20 cellular contexts compared by ENCODE assay signal in genomic region chr7:101442426-101443070, GRCh38.
A peak's percentile ranks its signal among the peaks of the same experiment; 100 is the strongest.
DNase-seq lines count a peak whose midpoint lies in the region; TF ChIP-seq lines count a peak whose summit lies in the region.
"Had no signal": no experiment of that assay in that cellular context is flagged by ENCODE, and none has a peak within 500 bp of the region (broad histone marks: within the 10 kb centered on the region; RNA-seq: fewer than 3 reads in every experiment).

No MANE protein-coding gene starts in this region.

- WGBS in trophoblast cell (ENCODE audit: extremely low coverage, insufficient coverage, insufficient read length): 100% methylated on average over 1 of the region's 15 CpGs

- no peak for TF ChIP-seq POLR2A in vagina (IDR thresholded peaks at IDR 0.05)

- H3K79me2 ChIP-seq in trophoblast cell (ENCODE audit: control insufficient read depth, insufficient read depth, low read length, poor library complexity): peaks cover 1% of the 10 kb centered on the region

- peak overlapping the region; percentile 13 for H3K18ac ChIP-seq in trophoblast cell (ENCODE audit: low read length)

- H3K9me3 ChIP-seq in trophoblast cell (ENCODE audit: insufficient read depth, low read depth, low read length): no peaks in the 10 kb centered on the region
- no peaks in the 10 kb centered on the region for H3K9me3 ChIP-seq in vagina
- H3K9me3 ChIP-seq: heart right ventricle, prostate gland, spleen had no signal

- no peak overlapping the region for H3K14ac ChIP-seq in trophoblast cell (ENCODE audit: low read length)

- peak overlapping the region; percentile 85 for H4K91ac ChIP-seq in trophoblast cell (ENCODE audit: low read depth, low read length)

- TF ChIP-seq CTCF in epithelial cell of proximal tubule (conservative IDR thresholded peaks at IDR 0.05; ENCODE audit: low read depth, low read length): no peak
- no peak for TF ChIP-seq CTCF in vagina (IDR thresholded peaks at IDR 0.05)

- H3K27me3 ChIP-seq in trophoblast cell (ENCODE audit: insufficient read depth, low read length): no peaks in the 10 kb centered on the region
- no peaks in the 10 kb centered on the region for H3K27me3 ChIP-seq in vagina

- H3K79me1 ChIP-seq in trophoblast cell (ENCODE audit: low read length): peaks cover 16% of the 10 kb centered on the region

- no peak overlapping the region for H2AK5ac ChIP-seq in trophoblast cell (ENCODE audit: low read length)

- H2AFZ ChIP-seq in trophoblast cell (ENCODE audit: insufficient read depth, low read length, poor library complexity): no peak overlapping the region

- H3K23ac ChIP-seq in trophoblast cell (ENCODE audit: low read length): peak overlapping the region; percentile 100

- no peak overlapping the region for H3K27ac ChIP-seq in trophoblast cell (ENCODE audit: low read depth, low read length)
- H3K27ac ChIP-seq in vagina: no peak overlapping the region
- H3K27ac ChIP-seq: heart right ventricle, prostate gland, spleen had no signal

- H4K8ac ChIP-seq in trophoblast cell (ENCODE audit: low read depth, low read length): no peak overlapping the region

- peak overlapping the region; percentile 45 for H3K4me2 ChIP-seq in trophoblast cell (ENCODE audit: low read length)

- H3K36me3 ChIP-seq in trophoblast cell (ENCODE audit: control insufficient read depth in 1 of 2, insufficient read depth in 2 of 2, low read length in 2 of 2): peaks cover under 1 to 2% of the 10 kb centered on the region in 2 experiments
- H3K36me3 ChIP-seq in vagina: no peaks in the 10 kb centered on the region
- H3K36me3 ChIP-seq: heart right ventricle, prostate gland, spleen had no signal

- H2BK5ac ChIP-seq in trophoblast cell (ENCODE audit: low read depth, low read length, poor library complexity): no peak overlapping the region

- H2BK12ac ChIP-seq in trophoblast cell (ENCODE audit: low read length): no peak overlapping the region

- H4K12ac ChIP-seq in trophoblast cell (ENCODE audit: low read depth, low read length): no peak overlapping the region

- H3K4ac ChIP-seq in trophoblast cell (ENCODE audit: low read depth, low read length): no peak overlapping the region

- intact Hi-C loops in vagina (cut with DNase I): no loop called here

- no peak overlapping the region for H3K9ac ChIP-seq in trophoblast cell (ENCODE audit: low read length)

- H3K4me3 ChIP-seq in epithelial cell of proximal tubule (ENCODE audit: low read depth, low read length) (no peak overlapping the region), trophoblast cell (ENCODE audit: low read depth, low read length) (no peak overlapping the region), vagina (no peak overlapping the region)
- H3K4me3 ChIP-seq: heart right ventricle, prostate gland, spleen had no signal

- H3K4me1 ChIP-seq in trophoblast cell (ENCODE audit: control insufficient read depth in 1 of 2, insufficient read depth in 2 of 2, low read length in 2 of 2): peaks cover 17 to 20% of the 10 kb centered on the region in 2 experiments
- H3K4me1 ChIP-seq in vagina: no peaks in the 10 kb centered on the region
- H3K4me1 ChIP-seq: heart right ventricle, prostate gland, spleen had no signal

- H2BK120ac ChIP-seq in trophoblast cell (ENCODE audit: insufficient read depth, low read length, poor library complexity): no peak overlapping the region

- DNase-seq in SIG-M5 treated with dmso at 0.1 percent for 504 hours (lab: John Stamatoyannopoulos, UW; ENCODE audit: unreplicated experiment) (peak; percentile 38), SIG-M5 (lab: John Stamatoyannopoulos, UW) (no peak), SW480 (ENCODE audit: low spot score) (peak; percentile 70), epithelial cell of proximal tubule (ENCODE audit: low read depth) (peak; percentile 3), trophoblast cell (peak in 1 of 2 donors; percentile 37), epidermal melanocyte (ENCODE audit: insufficient read length, low spot score) (no peak), vagina (ENCODE audit: extremely low spot score in 2 of 2) (no peak), NCI-H2029 treated with DMSO at 0.1 percent for 48 hours (lab: John Stamatoyannopoulos, UW) (no peak)
- DNase-seq: 8988T; activated CD4-positive, CD25-positive, alpha-beta regulatory T cell; caudate nucleus; DMS53; heart right ventricle; naive thymus-derived CD8-positive, alpha-beta T cell; NCI-H1048; NCI-H2081; NCI-H524; Right ventricle myocardium superior; spleen had no signal

Comparison
In these comparisons a context has a peak if more than half of its experiments do, and no peak if none do; other contexts are left out.
1. DNase-seq: peak in SIG-M5 treated with dmso at 0.1 percent for 504 hours (single experiment), SW480 (single experiment) and epithelial cell of proximal tubule (single experiment); none in SIG-M5 (single experiment), epidermal melanocyte (single experiment), vagina (0 of 2) and NCI-H2029 treated with DMSO at 0.1 percent for 48 hours (single experiment).